ENCODE assay signal across 8 cellular contexts in the genomic region with DNA sequence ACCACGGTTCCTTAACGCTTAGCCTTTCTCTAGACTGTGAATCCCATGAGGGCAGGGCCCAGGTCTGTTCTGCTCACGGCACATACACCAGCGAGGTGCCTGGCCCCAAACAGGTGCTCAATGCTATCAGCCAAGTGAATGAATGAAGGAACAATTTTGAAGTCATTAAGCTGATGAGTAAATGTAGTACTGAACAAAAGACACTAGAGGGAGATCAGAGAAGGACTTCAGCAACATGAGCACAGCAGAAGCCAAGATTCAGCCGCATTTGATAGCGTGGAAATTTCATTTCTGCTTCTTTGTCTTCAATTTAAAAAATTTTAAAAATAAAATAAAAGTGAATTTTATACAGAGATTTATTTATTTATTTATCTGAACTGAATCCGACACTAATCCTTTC. TPM values are rescaled to one million over a fixed set of nuclear protein-coding genes. Genes with fewer than 3 reads are reported as not detected.
DNase-seq lines count a peak whose midpoint lies in the region; ATAC-seq and TF ChIP-seq lines count a peak whose summit lies in the region.

No MANE protein-coding gene starts in this region.

- no peak overlapping the region for H3K56ac ChIP-seq in mesendoderm (ENCODE audit: low read length)

- H2BK5ac ChIP-seq in mesendoderm (ENCODE audit: low read length), result no peak overlapping the region

- H3K18ac ChIP-seq in mesendoderm (ENCODE audit: low read length), result no peak overlapping the region

- H3K4me3 Mint-ChIP-seq in activated naive CD4-positive, alpha-beta T cell treated with anti-CD3 and anti-CD28 coated beads for 36 hours, result no peak overlapping the region

- H3K79me1 ChIP-seq in mesendoderm (ENCODE audit: low read length), result no peaks in the 10 kb centered on the region

- CTCF ChIA-PET in activated naive CD4-positive, alpha-beta T cell treated with anti-CD3 and anti-CD28 coated beads for 36 hours (lab: Charles Lee), result interaction anchor here (0.8 to 1.0 kb wide), 2 partner anchors 19 to 286 kb away, joined by 3 read pairs; partner anchors contain the start of gene MYO16

- H3K27me3 ChIP-seq in brain microvascular endothelial cell (replicated peaks) (no peaks in the 10 kb centered on the region), mesendoderm (ENCODE audit: insufficient read depth, low read length, poor library complexity) (no peaks in the 10 kb centered on the region)

- intact Hi-C loops in activated naive CD4-positive, alpha-beta T cell treated with anti-CD3 and anti-CD28 coated beads for 36 hours (cut with micrococcal nuclease), result loop anchor here (1.0 kb wide), 1 partner anchor 286 kb away; no protein-coding TSS in a partner anchor

- H3K9me3 Mint-ChIP-seq in activated naive CD4-positive, alpha-beta T cell treated with anti-CD3 and anti-CD28 coated beads for 36 hours, result peaks cover 17% of the 10 kb centered on the region

- H3K4me3 ChIP-seq in LNCaP clone FGC (ENCODE audit: low read depth, low read length) (no peak overlapping the region), brain microvascular endothelial cell (ENCODE audit: low read depth, low read length) (no peak overlapping the region), mesendoderm (ENCODE audit: low read length) (no peak overlapping the region)

- TF ChIP-seq CTCF in LNCaP clone FGC (IDR thresholded peaks at IDR 0.05; ENCODE audit: control insufficient read depth, extremely low read depth, insufficient read depth) (peak; percentile 59), brain microvascular endothelial cell (IDR thresholded peaks at IDR 0.05; ENCODE audit: low read depth, low read length, missing control alignments) (peak; percentile 65)

- peaks cover 4% of the 10 kb centered on the region for H3K27me3 Mint-ChIP-seq in activated naive CD4-positive, alpha-beta T cell treated with anti-CD3 and anti-CD28 coated beads for 36 hours (ENCODE audit: low read depth)

- no CpG with 5 or more reads among the region's 7 CpGs for WGBS in mesendoderm (ENCODE audit: extremely low coverage, insufficient coverage, low lambda C conversion rate)

- H2BK15ac ChIP-seq in mesendoderm (replicated peaks; ENCODE audit: low read depth), result no peak overlapping the region

- H3K9ac ChIP-seq in mesendoderm (ENCODE audit: low read length), result no peak overlapping the region

- H3K4me1 ChIP-seq in mesendoderm (ENCODE audit: control insufficient read depth, low read depth, low read length), result no peaks in the 10 kb centered on the region

- no peak overlapping the region for H4K5ac ChIP-seq in mesendoderm (ENCODE audit: low read length)

- H4K8ac ChIP-seq in mesendoderm (ENCODE audit: low read depth, low read length), result no peak overlapping the region

- H3K36me3 Mint-ChIP-seq in activated naive CD4-positive, alpha-beta T cell treated with anti-CD3 and anti-CD28 coated beads for 36 hours (ENCODE audit: low read depth), result peaks cover 2% of the 10 kb centered on the region

- H2AK5ac ChIP-seq in mesendoderm (ENCODE audit: low read length), result no peak overlapping the region

- H3K4me1 Mint-ChIP-seq in activated naive CD4-positive, alpha-beta T cell treated with anti-CD3 and anti-CD28 coated beads for 36 hours (ENCODE audit: low read depth), result no peaks in the 10 kb centered on the region

- H3K4ac ChIP-seq in mesendoderm (ENCODE audit: low read depth, low read length), result no peak overlapping the region

- no peak for ATAC-seq in GM19395 (IDR thresholded peaks at IDR 0.05; ENCODE audit: unreplicated experiment)

- H3K23ac ChIP-seq in mesendoderm (ENCODE audit: low read length), result no peak overlapping the region

- no peaks in the 10 kb centered on the region for H3K36me3 ChIP-seq in brain microvascular endothelial cell (replicated peaks)
- H3K36me3 ChIP-seq in mesendoderm (ENCODE audit: control insufficient read depth, insufficient read depth, low read length), result no peaks in the 10 kb centered on the region

- H3K27ac Mint-ChIP-seq in activated naive CD4-positive, alpha-beta T cell treated with anti-CD3 and anti-CD28 coated beads for 36 hours, result no peak overlapping the region

- H2BK120ac ChIP-seq in mesendoderm (ENCODE audit: low read depth, low read length), result no peak overlapping the region

- no peaks in the 10 kb centered on the region for H3K79me2 ChIP-seq in mesendoderm (ENCODE audit: control insufficient read depth, insufficient read depth, low read length)

- DNase-seq in GM04504 (ENCODE audit: low read depth) (peak; percentile 2), LNCaP clone FGC (ENCODE audit: low read depth) (peak; percentile 8), brain microvascular endothelial cell (no peak), mesendoderm (peak; percentile 66), NCI-H2029 treated with DMSO at 0.1 percent for 48 hours (lab: John Stamatoyannopoulos, UW) (no peak)
- DNase-seq in effector CD4-positive, alpha-beta T cell, result no peak
- no peak for DNase-seq in activated naive CD4-positive, alpha-beta T cell treated with anti-CD3 and anti-CD28 coated beads for 36 hours

- H3K27ac ChIP-seq in brain microvascular endothelial cell (no peak overlapping the region), mesendoderm (ENCODE audit: low read depth, low read length) (no peak overlapping the region)

- H3K4me2 ChIP-seq in mesendoderm (ENCODE audit: low read length), result no peak overlapping the region

- in situ Hi-C loops in brain microvascular endothelial cell (cut with HindIII; ENCODE audit: low pct_ligation_motif_present, low sequenced_read_pairs), result no loop called here

RNA-seq across cellular contexts. Expression of gene MYO16, which starts 20.1 kb away (rescaled TPM):
- 0.03 TPM for polyA plus RNA-seq in mesendoderm (2013, experiment 1 of 2)
- polyA plus RNA-seq in mesendoderm (2013, experiment 2 of 2), result 0.13 TPM
- total RNA-seq in activated naive CD4-positive, alpha-beta T cell treated with anti-CD3 and anti-CD28 coated beads for 36 hours, result not detected

Comparison
In these comparisons a context has a peak if more than half of its experiments do, and no peak if none do; other contexts are left out.
1. DNase-seq: peak in GM04504 (single experiment), LNCaP clone FGC (single experiment) and mesendoderm (single experiment); none in brain microvascular endothelial cell (single experiment), effector CD4-positive, alpha-beta T cell (single experiment), activated naive CD4-positive, alpha-beta T cell treated with anti-CD3 and anti-CD28 coated beads for 36 hours (single experiment) and NCI-H2029 treated with DMSO at 0.1 percent for 48 hours (single experiment).